In the genomic region with DNA sequence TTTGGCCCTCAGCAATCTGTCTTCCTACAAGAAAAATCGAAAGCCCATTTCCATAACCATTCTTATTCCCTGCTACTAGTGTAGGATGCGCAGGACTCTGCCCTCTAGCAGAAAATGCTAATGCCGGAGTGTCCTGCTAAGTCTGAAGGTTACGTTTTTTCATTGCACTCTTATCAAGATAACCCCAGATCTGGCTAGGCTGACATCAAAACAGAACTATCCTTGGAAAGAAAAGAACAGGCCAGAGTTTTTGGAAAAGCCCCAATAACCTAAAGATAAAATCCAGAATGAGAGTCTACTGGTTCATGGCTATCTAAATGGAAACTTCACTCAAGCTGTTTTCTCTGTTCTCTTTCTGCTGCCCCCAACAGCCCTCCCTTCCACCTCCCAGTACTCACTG, we compare ENCODE assay signal across 8 cellular contexts. TPM values are rescaled to one million over a fixed set of nuclear protein-coding genes. Genes with fewer than 3 reads are reported as not detected.
DNase-seq lines count a peak whose midpoint lies in the region; ATAC-seq and TF ChIP-seq lines count a peak whose summit lies in the region.
"Had no signal": no experiment of that assay in that cellular context is flagged by ENCODE, and none has a peak within 500 bp of the region (broad histone marks: within the 10 kb centered on the region; RNA-seq: fewer than 3 reads in every experiment).

No MANE protein-coding gene starts in this region.

- peak; percentile 66 for DNase-seq in cerebellar cortex (ENCODE audit: low spot score)
- no peak for DNase-seq in right lobe of liver
- DNase-seq in suprapubic skin (ENCODE audit: low spot score in 2 of 2), result no peak
- no peak for DNase-seq in mesenchymal stem cell
- no peak for DNase-seq in SHP77 treated with DMSO at 0.1 percent for 48 hours (lab: John Stamatoyannopoulos, UW)
- DNase-seq in activated T-cell treated with anti-CD3 and anti-CD28 coated beads, Interleukin-2, amount 50 U/mL, for 4 hours, result no peak
- DNase-seq: pancreas had no signal

- H3K14ac ChIP-seq in mesenchymal stem cell (ENCODE audit: low read length in 2 of 2), result peak overlapping the region in 1 of 2 experiments; percentile 64

- H2AFZ ChIP-seq in mesenchymal stem cell (ENCODE audit: low read depth, low read length), result no peak overlapping the region

- H2BK120ac ChIP-seq in mesenchymal stem cell (ENCODE audit: low read depth, low read length), result no peak overlapping the region

- H2BK12ac ChIP-seq in mesenchymal stem cell (ENCODE audit: low read length in 2 of 2), result no peak overlapping the region

- H3K9ac ChIP-seq in HUES64 (ENCODE audit: low read depth, low read length) (no peak overlapping the region), mesenchymal stem cell (ENCODE audit: low read length) (no peak overlapping the region)

- H3K4me1 ChIP-seq in HUES64 (ENCODE audit: insufficient read depth, low read length) (peaks cover 16% of the 10 kb centered on the region), right lobe of liver (peaks cover 0 to 46% (median 8%) of the 10 kb centered on the region in 4 donors), suprapubic skin (peaks cover 47% of the 10 kb centered on the region), mesenchymal stem cell (ENCODE audit: control insufficient read depth, insufficient read depth, low read depth, low read length) (peaks cover 13% of the 10 kb centered on the region)
- H3K4me1 ChIP-seq: pancreas had no signal

- peaks cover 15% of the 10 kb centered on the region for H3K4me1 Mint-ChIP-seq in activated T-cell treated with anti-CD3 and anti-CD28 coated beads, Interleukin-2, amount 50 U/mL, for 4 hours (ENCODE audit: low read depth)

- H3K4me3 Mint-ChIP-seq in activated T-cell treated with anti-CD3 and anti-CD28 coated beads, Interleukin-2, amount 50 U/mL, for 4 hours, result no peak overlapping the region

- no peak overlapping the region for H2BK5ac ChIP-seq in mesenchymal stem cell (ENCODE audit: low read depth, low read length, poor library complexity, severe bottlenecking)

- H3K27ac ChIP-seq in HUES64 (ENCODE audit: low read depth, low read length), result no peak overlapping the region
- H3K27ac ChIP-seq in right lobe of liver, result peak overlapping the region in 2 of 3 donors; percentile 98 to 99
- peak overlapping the region; percentile 89 for H3K27ac ChIP-seq in suprapubic skin
- H3K27ac ChIP-seq in mesenchymal stem cell (ENCODE audit: low read length, poor library complexity, severe bottlenecking), result no peak overlapping the region

- no peak overlapping the region for H4K91ac ChIP-seq in mesenchymal stem cell (ENCODE audit: low read length)

- H3K9me3 ChIP-seq in HUES64 (ENCODE audit: insufficient read depth, low read depth, low read length), result no peaks in the 10 kb centered on the region
- no peaks in the 10 kb centered on the region for H3K9me3 ChIP-seq in right lobe of liver
- H3K9me3 ChIP-seq in suprapubic skin, result no peaks in the 10 kb centered on the region
- no peaks in the 10 kb centered on the region for H3K9me3 ChIP-seq in mesenchymal stem cell (ENCODE audit: control insufficient read depth, low read length)
- H3K9me3 ChIP-seq: pancreas had no signal

- TF ChIP-seq EP300 in suprapubic skin (IDR thresholded peaks at IDR 0.05), result no peak

- no peak overlapping the region for H4K8ac ChIP-seq in mesenchymal stem cell (ENCODE audit: low read length)

- no peaks in the 10 kb centered on the region for H3K79me1 ChIP-seq in mesenchymal stem cell (replicated peaks; ENCODE audit: low read length, poor library complexity, severe bottlenecking)

- peak in 3 of 4 donors; percentile 8 to 36 (median 21) for ATAC-seq in right lobe of liver
- no peak for ATAC-seq in activated T-cell treated with anti-CD3 and anti-CD28 coated beads, Interleukin-2, amount 50 U/mL, for 4 hours
- ATAC-seq: pancreas had no signal

- no peak overlapping the region for H3K4me2 ChIP-seq in mesenchymal stem cell (ENCODE audit: low read length, poor library complexity, severe bottlenecking)

- TF ChIP-seq CTCF in right lobe of liver (IDR thresholded peaks at IDR 0.05), result no peak
- no peak for TF ChIP-seq CTCF in suprapubic skin (IDR thresholded peaks at IDR 0.05)

- H3K27me3 Mint-ChIP-seq in activated T-cell treated with anti-CD3 and anti-CD28 coated beads, Interleukin-2, amount 50 U/mL, for 4 hours (ENCODE audit: low read depth), result peaks cover 34% of the 10 kb centered on the region

- H3K23ac ChIP-seq in mesenchymal stem cell (ENCODE audit: low read length in 2 of 2), result no peak overlapping the region

- no peak overlapping the region for H3K18ac ChIP-seq in mesenchymal stem cell (ENCODE audit: low read depth in 1 of 2, low read length in 2 of 2)

- H3K9me3 Mint-ChIP-seq in activated T-cell treated with anti-CD3 and anti-CD28 coated beads, Interleukin-2, amount 50 U/mL, for 4 hours, result no peaks in the 10 kb centered on the region

- no peaks in the 10 kb centered on the region for H3K36me3 Mint-ChIP-seq in activated T-cell treated with anti-CD3 and anti-CD28 coated beads, Interleukin-2, amount 50 U/mL, for 4 hours (ENCODE audit: insufficient read depth)

- H2AK5ac ChIP-seq in mesenchymal stem cell (ENCODE audit: low read length, severe bottlenecking), result no peak overlapping the region

- H3K36me3 ChIP-seq in HUES64 (ENCODE audit: insufficient read depth, low read length), result peaks cover 11% of the 10 kb centered on the region; the same call in 1 of the 2 replicates
- peaks cover 0 to 42% (median 5%) of the 10 kb centered on the region in 4 donors for H3K36me3 ChIP-seq in right lobe of liver
- H3K36me3 ChIP-seq in suprapubic skin, result peaks cover 8% of the 10 kb centered on the region
- H3K36me3 ChIP-seq in mesenchymal stem cell (ENCODE audit: control insufficient read depth in 1 of 2, insufficient read depth in 2 of 2, low read depth in 1 of 2, low read length in 2 of 2), result no peaks in the 10 kb centered on the region
- H3K36me3 ChIP-seq: pancreas had no signal

- H3K27me3 ChIP-seq in HUES64 (ENCODE audit: insufficient read depth, low read length), result peaks cover 39% of the 10 kb centered on the region
- no peaks in the 10 kb centered on the region for H3K27me3 ChIP-seq in right lobe of liver
- H3K27me3 ChIP-seq in suprapubic skin, result no peaks in the 10 kb centered on the region
- H3K27me3 ChIP-seq in mesenchymal stem cell (ENCODE audit: control insufficient read depth in 1 of 2, insufficient read depth in 1 of 2, low read length in 2 of 2), result no peaks in the 10 kb centered on the region
- H3K27me3 ChIP-seq: pancreas had no signal

- no peak for TF ChIP-seq POLR2A in right lobe of liver (IDR thresholded peaks at IDR 0.05)
- no peak for TF ChIP-seq POLR2A in suprapubic skin (IDR thresholded peaks at IDR 0.05)

- H3K4me3 ChIP-seq in HUES64 (ENCODE audit: low read length) (peak overlapping the region; percentile 79; the same call in 1 of the 2 replicates), right lobe of liver (peak overlapping the region in 2 of 3 donors; percentile 71 to 83), suprapubic skin (peak overlapping the region; percentile 88), mesenchymal stem cell (ENCODE audit: insufficient read depth in 1 of 2, low read depth in 1 of 2, low read length in 2 of 2) (no peak overlapping the region)

- WGBS in HUES64, result 43% methylated on average over 4 of the region's 4 CpGs
- 23% methylated on average over 4 of the region's 4 CpGs for WGBS in right lobe of liver (ENCODE audit: insufficient coverage, low coverage, low lambda C conversion rate, missing lambda C conversion rate)
- 66% methylated on average over 4 of the region's 4 CpGs for WGBS in suprapubic skin
- 61% methylated on average over 4 of the region's 4 CpGs for WGBS in mesenchymal stem cell

- H3K4ac ChIP-seq in mesenchymal stem cell (ENCODE audit: low read depth in 1 of 2, low read length in 2 of 2), result no peak overlapping the region

- no peak overlapping the region for H2BK15ac ChIP-seq in mesenchymal stem cell (ENCODE audit: low read depth, poor library complexity, severe bottlenecking)

- intact Hi-C loops in right lobe of liver (cut with DNase I), result loop anchor here (5.0 to 10.0 kb wide), 2 partner anchors 155 to 257 kb away; no protein-coding TSS in a partner anchor

RNA-seq across cellular contexts. Expression of a gene that starts 0.9 kb away (rescaled TPM):
- polyA plus RNA-seq in HUES64 (2013, experiment 1 of 2), result 1.9 TPM
- polyA plus RNA-seq in HUES64 (2013, experiment 2 of 2), result 3.2 TPM
- total RNA-seq in right lobe of liver, result 100 to 1,000 TPM in 1 of 6 experiments, 10 to 100 TPM in 5; 19.5 to 101 (median 54.1) TPM
- 100 to 1,000 TPM in 2 of 4 donors, 10 to 100 TPM in 2; 49.3 to 143 (median 95.2) TPM for total RNA-seq in suprapubic skin
- polyA plus RNA-seq in mesenchymal stem cell (2013, experiment 1 of 2), result 8.3 TPM
- 8.2 TPM for polyA plus RNA-seq in mesenchymal stem cell (2013, experiment 2 of 2)
- 1 to 10 TPM in 2 of 3 donors, under 1 TPM in 1; 0.43 to 1.6 (median 1.2) TPM for total RNA-seq in activated T-cell treated with anti-CD3 and anti-CD28 coated beads, Interleukin-2, amount 50 U/mL, for 4 hours

Comparison
In these comparisons a context has a peak if more than half of its experiments do, and no peak if none do; other contexts are left out.
1. H3K27ac ChIP-seq: peak in right lobe of liver (2 of 3) and suprapubic skin (single experiment); none in HUES64 (single experiment) and mesenchymal stem cell (single experiment).
2. H3K4me3 ChIP-seq: peak in HUES64 (single experiment), right lobe of liver (2 of 3) and suprapubic skin (single experiment); none in mesenchymal stem cell (0 of 2).
3. ATAC-seq: peak in right lobe of liver (3 of 4); none in activated T-cell treated with anti-CD3 and anti-CD28 coated beads, Interleukin-2, amount 50 U/mL, for 4 hours (0 of 2).
4. RNA of a gene that starts 0.9 kb away (total RNA-seq): 49.3 to 143 TPM in suprapubic skin and 19.5 to 101 TPM in right lobe of liver; 0.43 to 1.6 TPM in activated T-cell treated with anti-CD3 and anti-CD28 coated beads, Interleukin-2, amount 50 U/mL, for 4 hours; every median in the first group is over 4 times any median in the second.